Comparison of ENCODE assay signal across 18 cellular contexts in the genomic region with DNA sequence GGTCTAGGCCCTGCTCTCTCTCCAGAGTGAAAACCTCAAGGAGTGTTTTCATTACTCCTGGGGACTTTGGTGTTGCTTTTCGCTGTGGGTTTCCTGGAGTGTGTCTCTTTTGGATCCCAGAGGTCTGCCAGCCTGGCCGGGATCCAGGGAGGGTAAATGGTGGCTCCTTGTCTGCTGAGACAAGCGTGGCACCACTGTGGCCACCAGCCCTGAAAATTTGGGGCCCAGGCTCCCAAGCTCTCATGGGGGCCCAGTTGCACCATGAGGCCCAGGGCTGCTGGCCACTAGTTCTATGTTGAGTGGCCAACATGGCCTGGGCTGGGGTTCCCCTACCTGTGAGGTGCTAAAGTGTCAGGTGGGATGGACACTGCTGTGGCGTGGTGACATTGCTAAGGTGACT.
DNase-seq lines count a peak whose midpoint lies in the region; FAIRE-seq and TF ChIP-seq lines count a peak whose summit lies in the region.
"Had no signal": no experiment of that assay in that cellular context is flagged by ENCODE, and none has a peak within 500 bp of the region (broad histone marks: within the 10 kb centered on the region; RNA-seq: fewer than 3 reads in every experiment).

No MANE protein-coding gene starts in this region.

- H3K27me3 ChIP-seq in AG04450 (ENCODE audit: control insufficient read depth, insufficient read depth, low read length) (no peaks in the 10 kb centered on the region), spleen (replicated peaks in 1 of 7) (no peaks in the 10 kb centered on the region)
- H3K27me3 ChIP-seq in BLaER1 treated with 17β-estradiol and CSF1 and Interleukin-3, amounts not matched to agents 10 nM and 100 nM, result no peaks in the 10 kb centered on the region
- H3K27me3 ChIP-seq: BE2C had no signal

- POLR2A ChIA-PET in AG04450 (lab: Yijun Ruan, JAX), result no interaction called here

- H3K4me3 ChIP-seq in AG04450 (ENCODE audit: low read depth, low read length) (no peak overlapping the region), kidney (ENCODE audit: low read length in 2 of 2) (no peak overlapping the region), spleen (no peak overlapping the region)
- H3K4me3 ChIP-seq in BLaER1 treated with 17β-estradiol and CSF1 and Interleukin-3, amounts not matched to agents 10 nM and 100 nM, result no peak overlapping the region
- H3K4me3 ChIP-seq: HAP-1 had no signal

- H3K9me3 Mint-ChIP-seq in activated T-helper 2 cell treated with anti-CD3 and anti-CD28 coated beads, Interferon-gamma antibody, Interleukin-2, Interleukin-4, amounts not matched to agents 10 μg/mL and 5 μg/mL and 100 μg/mL, durations not matched to agents 14 hours and 24 hours and 36 hours, result no peaks in the 10 kb centered on the region
- H3K9me3 Mint-ChIP-seq: CD8-positive, alpha-beta memory T cell had no signal

- no peaks in the 10 kb centered on the region for H3K36me3 Mint-ChIP-seq in activated T-helper 2 cell treated with anti-CD3 and anti-CD28 coated beads, Interferon-gamma antibody, Interleukin-2, Interleukin-4, amounts not matched to agents 10 μg/mL and 5 μg/mL and 100 μg/mL, durations not matched to agents 14 hours and 24 hours and 36 hours (ENCODE audit: low read depth)

- H3K27ac Mint-ChIP-seq in activated T-helper 2 cell treated with anti-CD3 and anti-CD28 coated beads, Interferon-gamma antibody, Interleukin-2, Interleukin-4, amounts not matched to agents 10 μg/mL and 5 μg/mL and 100 μg/mL, durations not matched to agents 14 hours and 24 hours and 36 hours, result no peak overlapping the region
- H3K27ac Mint-ChIP-seq: CD8-positive, alpha-beta memory T cell had no signal

- H3K4me3 Mint-ChIP-seq in activated T-helper 2 cell treated with anti-CD3 and anti-CD28 coated beads, Interferon-gamma antibody, Interleukin-2, Interleukin-4, amounts not matched to agents 10 μg/mL and 5 μg/mL and 100 μg/mL, durations not matched to agents 14 hours and 24 hours and 36 hours (ENCODE audit: low read depth), result no peak overlapping the region
- H3K4me3 Mint-ChIP-seq: CD8-positive, alpha-beta memory T cell had no signal

- H4K20me1 ChIP-seq in BLaER1 treated with 17β-estradiol and CSF1 and Interleukin-3, amounts not matched to agents 10 nM and 100 nM, result peaks cover 0 to 16% (median 0%) of the 10 kb centered on the region in 11 experiments; a peak in 2 of 22 replicates

- no peak for TF ChIP-seq CTCF in AG04450 (IDR thresholded peaks at IDR 0.05; ENCODE audit: low read depth, low read length)
- no peak for TF ChIP-seq CTCF in kidney (IDR thresholded peaks at IDR 0.05; ENCODE audit: borderline replicate concordance, extremely low read depth, insufficient read depth)
- TF ChIP-seq CTCF in spleen (IDR thresholded peaks at IDR 0.05 in 8 of 11, conservative IDR thresholded peaks at IDR 0.05 in 3 of 11), result no peak

- 82 to 94% (median 90%) methylated on average over 4 of the region's 4 CpGs for WGBS in spleen, 5 donors

- H3K9me3 ChIP-seq in AG04450 (ENCODE audit: control insufficient read depth, insufficient read depth, low read length) (no peaks in the 10 kb centered on the region), kidney (ENCODE audit: control insufficient read depth in 1 of 2, low read length in 2 of 2) (no peaks in the 10 kb centered on the region), spleen (no peaks in the 10 kb centered on the region)
- H3K9me3 ChIP-seq in BLaER1 treated with 17β-estradiol and CSF1 and Interleukin-3, amounts not matched to agents 10 nM and 100 nM (replicated peaks in 1 of 11), result no peaks in the 10 kb centered on the region
- H3K9me3 ChIP-seq: BE2C, Caco-2, HAP-1 had no signal

- no peak overlapping the region; a peak in 1 of 22 replicates for H3K9ac ChIP-seq in BLaER1 treated with 17β-estradiol and CSF1 and Interleukin-3, amounts not matched to agents 10 nM and 100 nM
- H3K9ac ChIP-seq in kidney (ENCODE audit: low read length in 2 of 2), result no peak overlapping the region

- H3K27me3 Mint-ChIP-seq in activated T-helper 2 cell treated with anti-CD3 and anti-CD28 coated beads, Interferon-gamma antibody, Interleukin-2, Interleukin-4, amounts not matched to agents 10 μg/mL and 5 μg/mL and 100 μg/mL, durations not matched to agents 14 hours and 24 hours and 36 hours (ENCODE audit: low read depth), result no peaks in the 10 kb centered on the region
- H3K27me3 Mint-ChIP-seq: CD8-positive, alpha-beta memory T cell had no signal

- intact Hi-C loops in kidney (cut with DNase I), result no loop called here
- intact Hi-C loops in spleen (cut with DNase I; ENCODE audit: low total_unique reads), result loop anchor here (10.0 kb wide), 1 partner anchor 91 kb away; no protein-coding TSS in a partner anchor
- intact Hi-C loops in activated T-helper 2 cell treated with anti-CD3 and anti-CD28 coated beads, Interferon-gamma antibody, Interleukin-2, Interleukin-4, amounts not matched to agents 10 μg/mL and 5 μg/mL and 100 μg/mL, durations not matched to agents 14 hours and 24 hours and 36 hours (cut with micrococcal nuclease), result no loop called here

- CTCF ChIA-PET in AG04450 (lab: Charles Lee), result no interaction called here

- TF ChIP-seq POLR2A in spleen (IDR thresholded peaks at IDR 0.05) (no peak), erythroblast (IDR thresholded peaks at IDR 0.05; ENCODE audit: low read length) (no peak)

- H3K27ac ChIP-seq in AG04450 (ENCODE audit: low read depth, low read length) (peak overlapping the region; percentile 21), kidney (ENCODE audit: low read depth in 2 of 2, low read length in 2 of 2) (no peak overlapping the region), spleen (no peak overlapping the region)
- no peak overlapping the region for H3K27ac ChIP-seq in BLaER1 treated with 17β-estradiol and CSF1 and Interleukin-3, amounts not matched to agents 10 nM and 100 nM
- H3K27ac ChIP-seq: HL-60 had no signal

- H3K4me2 ChIP-seq in BLaER1 treated with 17β-estradiol and CSF1 and Interleukin-3, amounts not matched to agents 10 nM and 100 nM, result peak overlapping the region in 9 of 11 experiments; percentile 20 to 76 (median 60); a peak in 17 of 22 replicates

- peaks cover 0 to 45% (median 5%) of the 10 kb centered on the region in 11 experiments; a peak in 10 of 22 replicates for H3K36me3 ChIP-seq in BLaER1 treated with 17β-estradiol and CSF1 and Interleukin-3, amounts not matched to agents 10 nM and 100 nM
- H3K36me3 ChIP-seq in kidney (ENCODE audit: control insufficient read depth in 1 of 2, insufficient read depth in 2 of 2, low read length in 2 of 2) (no peaks in the 10 kb centered on the region), spleen (peaks cover 0 to 12% (median 0%) of the 10 kb centered on the region in 6 donors)
- H3K36me3 ChIP-seq: BE2C, HAP-1 had no signal

- no peaks in the 10 kb centered on the region for H3K4me1 Mint-ChIP-seq in activated T-helper 2 cell treated with anti-CD3 and anti-CD28 coated beads, Interferon-gamma antibody, Interleukin-2, Interleukin-4, amounts not matched to agents 10 μg/mL and 5 μg/mL and 100 μg/mL, durations not matched to agents 14 hours and 24 hours and 36 hours (ENCODE audit: low read depth)
- H3K4me1 Mint-ChIP-seq: CD8-positive, alpha-beta memory T cell had no signal

- no peak for DNase-seq in AG04450 (ENCODE audit: low read depth, low spot score)
- DNase-seq in kidney, result peak; percentile 48
- DNase-seq in spleen, result peak; percentile 61
- no peak for DNase-seq in NCI-H1417 treated with DMSO at 0.1 percent for 48 hours (lab: John Stamatoyannopoulos, UW)
- no peak for DNase-seq in erythroblast (lab: John Stamatoyannopoulos, UW)
- no peak for DNase-seq in activated T-helper 2 cell treated with anti-CD3 and anti-CD28 coated beads, Interferon-gamma antibody, Interleukin-2, Interleukin-4, amounts not matched to agents 10 μg/mL and 5 μg/mL and 100 μg/mL, durations not matched to agents 14 hours and 24 hours and 36 hours (ENCODE audit: low spot score)
- DNase-seq: BE2C; Caco-2; CD8-positive, alpha-beta memory T cell; DND-41; GDM1 had no signal

- no peak for FAIRE-seq in kidney (lab: Jason Lieb, UNC)
- FAIRE-seq: A204.1, GM12892, GM19239, H1 had no signal

- H3K4me1 ChIP-seq in BLaER1 treated with 17β-estradiol and CSF1 and Interleukin-3, amounts not matched to agents 10 nM and 100 nM, result peaks cover 4 to 38% (median 34%) of the 10 kb centered on the region in 10 experiments
- H3K4me1 ChIP-seq in kidney (ENCODE audit: control insufficient read depth in 1 of 2, insufficient read depth in 1 of 2, low read depth in 1 of 2, low read length in 2 of 2), result peaks cover 3 to 7% of the 10 kb centered on the region in 2 donors
- H3K4me1 ChIP-seq in spleen, result peaks cover 0 to 21% (median 5%) of the 10 kb centered on the region in 6 donors
- H3K4me1 ChIP-seq: BE2C, Caco-2, HAP-1 had no signal

Comparison
In these comparisons a context has a peak if more than half of its experiments do, and no peak if none do; other contexts are left out.
1. DNase-seq: peak in kidney (single experiment) and spleen (single experiment); none in AG04450 (single experiment), NCI-H1417 treated with DMSO at 0.1 percent for 48 hours (single experiment), erythroblast (0 of 2) and activated T-helper 2 cell treated with anti-CD3 and anti-CD28 coated beads, Interferon-gamma antibody, Interleukin-2, Interleukin-4, amounts not matched to agents 10 μg/mL and 5 μg/mL and 100 μg/mL, durations not matched to agents 14 hours and 24 hours and 36 hours (single experiment).